In the genomic region with DNA sequence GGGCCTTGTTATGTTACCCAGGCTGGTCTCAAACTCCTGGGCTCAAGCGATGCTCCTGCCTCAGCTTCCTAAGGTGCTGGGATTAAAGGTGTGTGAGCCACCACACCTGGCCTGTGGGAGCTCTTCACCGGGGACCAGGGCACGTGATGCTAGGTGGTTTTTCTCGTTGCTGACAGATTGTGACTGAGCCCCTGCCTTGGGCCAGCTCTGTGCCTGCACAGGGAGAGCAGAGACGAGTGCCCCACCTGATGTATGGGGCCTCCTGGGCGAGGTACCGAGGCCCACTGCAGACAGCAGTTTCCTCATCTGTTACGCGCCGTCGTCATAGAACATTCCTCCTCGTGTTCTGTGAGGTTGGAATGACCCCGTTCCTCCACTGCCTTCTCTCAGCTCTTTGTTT, we compare ENCODE assay signal across 23 cellular contexts.
"Had no signal": no experiment of that assay in that cellular context is flagged by ENCODE, and none has a peak within 500 bp of the region (broad histone marks: within the 10 kb centered on the region; RNA-seq: fewer than 3 reads in every experiment).

No MANE protein-coding gene starts in this region.

- H3K27ac Mint-ChIP-seq: dendritic cell treated with granulocyte-macrophage colony-stimulating factor and Interleukin-4, amounts not matched to agents 40 ng/mL and 50 ng/mL, for 4 days; effector memory CD8-positive, alpha-beta T cell; endodermal cell had no signal

- H3K4me1 ChIP-seq: colonic mucosa, esophagus muscularis mucosa, esophagus squamous epithelium, foreskin keratinocyte, gastrocnemius medialis, gastroesophageal sphincter, heart left ventricle had no signal

- H3K4me3 Mint-ChIP-seq: dendritic cell treated with granulocyte-macrophage colony-stimulating factor and Interleukin-4, amounts not matched to agents 40 ng/mL and 50 ng/mL, for 4 days; effector memory CD8-positive, alpha-beta T cell; endodermal cell had no signal

- H3K36me3 ChIP-seq: colonic mucosa, gastrocnemius medialis had no signal

- H3K27me3 Mint-ChIP-seq: dendritic cell treated with granulocyte-macrophage colony-stimulating factor and Interleukin-4, amounts not matched to agents 40 ng/mL and 50 ng/mL, for 4 days; effector memory CD8-positive, alpha-beta T cell had no signal

- ATAC-seq: effector memory CD8-positive, alpha-beta T cell; esophagus mucosa; foreskin keratinocyte; gastrocnemius medialis; gastroesophageal sphincter; heart left ventricle had no signal

- H3K4me3 ChIP-seq: colonic mucosa, coronary artery, dorsolateral prefrontal cortex, esophagus muscularis mucosa, esophagus squamous epithelium, gastrocnemius medialis, gastroesophageal sphincter, heart left ventricle had no signal

- H3K27ac ChIP-seq: colonic mucosa, coronary artery, dorsolateral prefrontal cortex, epithelial cell of prostate, esophagus muscularis mucosa, esophagus squamous epithelium, foreskin keratinocyte, gastrocnemius medialis, gastroesophageal sphincter, heart left ventricle had no signal

- H3K9me3 Mint-ChIP-seq: dendritic cell treated with granulocyte-macrophage colony-stimulating factor and Interleukin-4, amounts not matched to agents 40 ng/mL and 50 ng/mL, for 4 days; effector memory CD8-positive, alpha-beta T cell; endodermal cell had no signal

- H3K9me3 ChIP-seq: colonic mucosa, esophagus muscularis mucosa, esophagus squamous epithelium, gastrocnemius medialis, gastroesophageal sphincter, heart left ventricle had no signal

- DNase-seq: colonic mucosa; cortex of kidney; dermis blood vessel endothelial cell; dorsolateral prefrontal cortex; effector CD4-positive, alpha-beta T cell; effector CD8-positive, alpha-beta T cell; effector memory CD4-positive, alpha-beta T cell; effector memory CD8-positive, alpha-beta T cell; endodermal cell; erythroblast; esophagus squamous epithelium; foreskin fibroblast; foreskin keratinocyte; foreskin melanocyte; gastrocnemius medialis; glutamatergic neuron; heart left ventricle had no signal

- H3K27me3 ChIP-seq: colonic mucosa, dorsolateral prefrontal cortex, esophagus muscularis mucosa, esophagus squamous epithelium, foreskin keratinocyte, gastrocnemius medialis, gastroesophageal sphincter, heart left ventricle had no signal
